Comparison of ENCODE assay signal across 12 cellular contexts in genomic region chr11:12196862-12197261, GRCh38.
DNase-seq lines count a peak whose midpoint lies in the region; ATAC-seq and TF ChIP-seq lines count a peak whose summit lies in the region.
"Had no signal": no experiment of that assay in that cellular context is flagged by ENCODE, and none has a peak within 500 bp of the region (broad histone marks: within the 10 kb centered on the region; RNA-seq: fewer than 3 reads in every experiment).

No MANE protein-coding gene starts in this region.

- no peaks in the 10 kb centered on the region for H4K20me1 ChIP-seq in BLaER1
- no peaks in the 10 kb centered on the region for H4K20me1 ChIP-seq in DND-41 (ENCODE audit: insufficient read depth, low read length)

- H3K27me3 ChIP-seq in BLaER1 (no peaks in the 10 kb centered on the region), DND-41 (ENCODE audit: insufficient read depth, low read length, poor library complexity) (no peaks in the 10 kb centered on the region)
- H3K27me3 ChIP-seq: tibial artery had no signal

- no peak for DNase-seq in DND-41
- DNase-seq in activated naive CD8-positive, alpha-beta T cell treated with anti-CD3 and anti-CD28 coated beads for 36 hours, result no peak
- DNase-seq in naive thymus-derived CD8-positive, alpha-beta T cell, result no peak
- no peak for DNase-seq in stimulated activated CD4-positive, alpha-beta T cell treated with anti-CD3 and anti-CD28 coated beads, Interleukin-4, amount 100 ng/mL, for 24 hours
- DNase-seq in NCI-H2227 (lab: John Stamatoyannopoulos, UW; ENCODE audit: unreplicated experiment), result no peak
- DNase-seq in epidermal melanocyte (ENCODE audit: insufficient read length, low spot score), result no peak
- DNase-seq: AML-193; NCI-H2171 treated with DMSO at 0.1 percent for 48 hours; stimulated activated CD4-positive, alpha-beta T cell treated with anti-CD3 and anti-CD28 coated beads, Interleukin-12 subunit alpha, Interleukin-12 subunit beta, amount 100 ng/mL, for 4 hours had no signal

- no peak for TF ChIP-seq CTCF in DND-41 (IDR thresholded peaks at IDR 0.05; ENCODE audit: borderline replicate concordance, extremely low read depth, low read length, poor library complexity, severe bottlenecking)

- H3K27me3 Mint-ChIP-seq in activated naive CD8-positive, alpha-beta T cell treated with anti-CD3 and anti-CD28 coated beads for 36 hours, result no peaks in the 10 kb centered on the region
- no peaks in the 10 kb centered on the region for H3K27me3 Mint-ChIP-seq in naive thymus-derived CD8-positive, alpha-beta T cell

- ATAC-seq in DND-41 (ENCODE audit: insufficient read depth, low read depth) (no peak), GM21390 (IDR thresholded peaks at IDR 0.05; ENCODE audit: unreplicated experiment) (no peak)
- ATAC-seq in naive thymus-derived CD8-positive, alpha-beta T cell, result no peak

- H3K4me3 ChIP-seq in BLaER1 (no peak overlapping the region), DND-41 (ENCODE audit: low read depth in 1 of 2, low read length in 2 of 2) (peak overlapping the region in 1 of 2 experiments; percentile 48; a peak in 2 of 4 replicates)
- H3K4me3 ChIP-seq: tibial artery had no signal

- H3K9me3 Mint-ChIP-seq in activated naive CD8-positive, alpha-beta T cell treated with anti-CD3 and anti-CD28 coated beads for 36 hours, result no peaks in the 10 kb centered on the region
- no peaks in the 10 kb centered on the region for H3K9me3 Mint-ChIP-seq in naive thymus-derived CD8-positive, alpha-beta T cell

- H3K4me2 ChIP-seq in BLaER1 (peak overlapping the region; percentile 68), DND-41 (ENCODE audit: insufficient read depth, low read length) (peak overlapping the region; percentile 58)

- POLR2A ChIA-PET in naive thymus-derived CD8-positive, alpha-beta T cell (lab: Charles Lee), result interaction anchor here (3.7 to 5.2 kb wide), 2 partner anchors 28 to 39 kb away, joined by 11 to 26 read pairs; no protein-coding TSS in a partner anchor

- H3K27ac ChIP-seq in BLaER1, result peak overlapping the region; percentile 58
- peak overlapping the region; percentile 96 for H3K27ac ChIP-seq in DND-41 (ENCODE audit: low read length)

- H3K36me3 ChIP-seq in BLaER1 (no peaks in the 10 kb centered on the region), DND-41 (ENCODE audit: insufficient read depth, low read length) (no peaks in the 10 kb centered on the region)

- peaks cover 14% of the 10 kb centered on the region for H3K36me3 Mint-ChIP-seq in activated naive CD8-positive, alpha-beta T cell treated with anti-CD3 and anti-CD28 coated beads for 36 hours
- H3K36me3 Mint-ChIP-seq in naive thymus-derived CD8-positive, alpha-beta T cell, result no peaks in the 10 kb centered on the region

- H3K27ac Mint-ChIP-seq in activated naive CD8-positive, alpha-beta T cell treated with anti-CD3 and anti-CD28 coated beads for 36 hours, result peak overlapping the region; percentile 86
- H3K27ac Mint-ChIP-seq in naive thymus-derived CD8-positive, alpha-beta T cell, result peak overlapping the region; percentile 93 to 98 (median 95)

- peaks cover 74% of the 10 kb centered on the region for H3K4me1 Mint-ChIP-seq in activated naive CD8-positive, alpha-beta T cell treated with anti-CD3 and anti-CD28 coated beads for 36 hours
- H3K4me1 Mint-ChIP-seq in naive thymus-derived CD8-positive, alpha-beta T cell, result peaks cover 43 to 85% (median 71%) of the 10 kb centered on the region in 4 donors

- H3K4me1 ChIP-seq in BLaER1 (peaks cover 72% of the 10 kb centered on the region), DND-41 (ENCODE audit: insufficient read depth, low read length) (peaks cover 44% of the 10 kb centered on the region)

- peak overlapping the region; percentile 81 for H3K4me3 Mint-ChIP-seq in activated naive CD8-positive, alpha-beta T cell treated with anti-CD3 and anti-CD28 coated beads for 36 hours
- peak overlapping the region; percentile 70 to 93 (median 84) for H3K4me3 Mint-ChIP-seq in naive thymus-derived CD8-positive, alpha-beta T cell

- peak overlapping the region; percentile 38 for H2AFZ ChIP-seq in DND-41 (ENCODE audit: low read depth, low read length)

- H3K79me2 ChIP-seq in DND-41 (ENCODE audit: insufficient read depth, low read length), result no peaks in the 10 kb centered on the region

- H3K9me3 ChIP-seq in BLaER1 (no peaks in the 10 kb centered on the region), DND-41 (ENCODE audit: insufficient read depth, low read length, severe bottlenecking) (no peaks in the 10 kb centered on the region)
- H3K9me3 ChIP-seq: tibial artery had no signal

- H3K9ac ChIP-seq in BLaER1 (no peak overlapping the region), DND-41 (ENCODE audit: low read depth, low read length) (peak overlapping the region; percentile 55)
